ENCODE assay signal across 1 cellular context in the genomic region with DNA sequence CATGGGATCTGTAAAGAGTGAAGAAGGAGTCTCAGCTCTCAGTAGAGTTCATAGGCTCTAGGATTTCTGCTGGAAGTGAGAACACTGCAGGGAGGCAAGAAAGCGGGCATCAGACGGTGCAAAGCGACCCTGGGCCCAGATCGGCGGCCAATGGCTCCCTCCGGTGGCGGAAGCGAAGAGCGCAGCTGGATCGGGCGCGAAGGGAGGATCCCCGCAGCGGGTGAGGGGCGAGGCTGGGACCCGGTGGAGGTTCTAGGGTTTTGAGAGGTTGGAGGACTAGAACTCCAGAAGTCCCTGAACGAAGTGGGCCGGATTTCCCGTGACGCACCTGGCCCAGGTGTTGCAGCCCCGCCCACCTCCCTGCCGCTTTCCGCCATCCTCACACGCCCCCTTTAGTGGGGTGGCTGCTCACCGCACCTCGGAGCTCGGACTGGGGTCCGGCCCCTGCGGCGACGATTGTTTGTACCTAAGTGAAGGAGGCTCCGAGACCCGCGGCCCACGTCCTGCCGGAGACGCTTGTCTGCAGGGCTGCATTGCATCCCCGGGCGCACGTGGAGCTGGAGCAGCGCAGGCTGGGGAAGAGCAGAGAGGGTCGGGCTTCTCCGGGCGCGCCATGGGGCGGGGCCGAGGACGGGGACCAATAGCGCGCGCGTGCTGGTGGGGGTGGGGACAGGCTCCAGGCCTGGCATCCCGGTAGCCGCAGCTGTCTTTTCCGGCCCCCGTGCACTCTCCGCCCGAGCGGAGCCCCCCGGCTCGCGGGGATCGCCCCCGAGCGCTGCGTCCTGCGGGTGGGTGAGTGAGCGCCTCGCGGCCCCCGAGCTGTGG.
TF ChIP-seq lines count a peak whose summit lies in the region.

SLC12A9 (plus strand) TSS at position 666 of the 825 bp plus-strand sequence. CDS start 1,485 bp downstream, outside the sequence.

TF ChIP-seq in HepG2, 621 proteins besides CTCF, POLR2A, EP300 and RAD21 (continued from another document and continues in another):
- 0 out of 2 replicates have a peak, but pooled peaks have one; percentile 35 for TF ChIP-seq E2F1 (CRISPR knock-in tag; IDR thresholded peaks at IDR 0.05)
- peak; percentile 38; the same call in 1 of the 2 replicates for TF ChIP-seq ZNF143 (CRISPR knock-in tag; IDR thresholded peaks at IDR 0.05)
- no peak for TF ChIP-seq ZNF276 (CRISPR knock-in tag; IDR thresholded peaks at IDR 0.05; ENCODE audit: low read depth)
- TF ChIP-seq TFDP2 (CRISPR knock-in tag; IDR thresholded peaks at IDR 0.05) = no peak; the same call in 1 of the 2 replicates
- TF ChIP-seq PHB2 (IDR thresholded peaks at IDR 0.05; ENCODE audit: partially characterized antibody) = no peak
- no peak for TF ChIP-seq ZBTB26 (CRISPR knock-in tag; IDR thresholded peaks at IDR 0.05; ENCODE audit: borderline replicate concordance)
- TF ChIP-seq, protein P1, sequence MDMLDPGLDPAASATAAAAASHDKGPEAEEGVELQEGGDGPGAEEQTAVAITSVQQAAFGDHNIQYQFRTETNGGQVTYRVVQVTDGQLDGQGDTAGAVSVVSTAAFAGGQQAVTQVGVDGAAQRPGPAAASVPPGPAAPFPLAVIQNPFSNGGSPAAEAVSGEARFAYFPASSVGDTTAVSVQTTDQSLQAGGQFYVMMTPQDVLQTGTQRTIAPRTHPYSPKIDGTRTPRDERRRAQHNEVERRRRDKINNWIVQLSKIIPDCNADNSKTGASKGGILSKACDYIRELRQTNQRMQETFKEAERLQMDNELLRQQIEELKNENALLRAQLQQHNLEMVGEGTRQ (IDR thresholded peaks at IDR 0.05; ENCODE audit: low read depth, low read length) = no peak; the same call in 1 of the 2 replicates
- TF ChIP-seq, protein P1 (CRISPR knock-in tag; IDR thresholded peaks at IDR 0.05; ENCODE audit: borderline replicate concordance) = peak; percentile 47; the same call in 1 of the 2 replicates
- TF ChIP-seq, protein P2, sequence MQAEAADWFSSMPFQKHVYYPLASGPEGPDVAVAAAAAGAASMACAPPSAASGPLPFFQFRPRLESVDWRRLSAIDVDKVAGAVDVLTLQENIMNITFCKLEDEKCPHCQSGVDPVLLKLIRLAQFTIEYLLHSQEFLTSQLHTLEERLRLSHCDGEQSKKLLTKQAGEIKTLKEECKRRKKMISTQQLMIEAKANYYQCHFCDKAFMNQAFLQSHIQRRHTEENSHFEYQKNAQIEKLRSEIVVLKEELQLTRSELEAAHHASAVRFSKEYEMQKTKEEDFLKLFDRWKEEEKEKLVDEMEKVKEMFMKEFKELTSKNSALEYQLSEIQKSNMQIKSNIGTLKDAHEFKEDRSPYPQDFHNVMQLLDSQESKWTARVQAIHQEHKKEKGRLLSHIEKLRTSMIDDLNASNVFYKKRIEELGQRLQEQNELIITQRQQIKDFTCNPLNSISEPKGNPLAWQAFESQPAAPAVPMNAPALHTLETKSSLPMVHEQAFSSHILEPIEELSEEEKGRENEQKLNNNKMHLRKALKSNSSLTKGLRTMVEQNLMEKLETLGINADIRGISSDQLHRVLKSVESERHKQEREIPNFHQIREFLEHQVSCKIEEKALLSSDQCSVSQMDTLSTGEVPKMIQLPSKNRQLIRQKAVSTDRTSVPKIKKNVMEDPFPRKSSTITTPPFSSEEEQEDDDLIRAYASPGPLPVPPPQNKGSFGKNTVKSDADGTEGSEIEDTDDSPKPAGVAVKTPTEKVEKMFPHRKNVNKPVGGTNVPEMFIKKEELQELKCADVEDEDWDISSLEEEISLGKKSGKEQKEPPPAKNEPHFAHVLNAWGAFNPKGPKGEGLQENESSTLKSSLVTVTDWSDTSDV (CRISPR knock-in tag; IDR thresholded peaks at IDR 0.05) = no peak
- no peak for TF ChIP-seq NFIB (CRISPR knock-in tag; IDR thresholded peaks at IDR 0.05; ENCODE audit: borderline replicate concordance)
- TF ChIP-seq ZNF550 (CRISPR knock-in tag; IDR thresholded peaks at IDR 0.05; ENCODE audit: borderline replicate concordance) = no peak
- TF ChIP-seq, protein P3, sequence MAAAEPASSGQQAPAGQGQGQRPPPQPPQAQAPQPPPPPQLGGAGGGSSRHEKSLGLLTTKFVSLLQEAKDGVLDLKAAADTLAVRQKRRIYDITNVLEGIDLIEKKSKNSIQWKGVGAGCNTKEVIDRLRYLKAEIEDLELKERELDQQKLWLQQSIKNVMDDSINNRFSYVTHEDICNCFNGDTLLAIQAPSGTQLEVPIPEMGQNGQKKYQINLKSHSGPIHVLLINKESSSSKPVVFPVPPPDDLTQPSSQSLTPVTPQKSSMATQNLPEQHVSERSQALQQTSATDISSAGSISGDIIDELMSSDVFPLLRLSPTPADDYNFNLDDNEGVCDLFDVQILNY (CRISPR knock-in tag; conservative IDR thresholded peaks at IDR 0.05) = no peak
- TF ChIP-seq HOXA5 (CRISPR knock-in tag; IDR thresholded peaks at IDR 0.05) = peak; percentile 30; the same call in 1 of the 2 replicates
- no peak for TF ChIP-seq ZNF17 (CRISPR knock-in tag; IDR thresholded peaks at IDR 0.05)
- TF ChIP-seq, protein P4, sequence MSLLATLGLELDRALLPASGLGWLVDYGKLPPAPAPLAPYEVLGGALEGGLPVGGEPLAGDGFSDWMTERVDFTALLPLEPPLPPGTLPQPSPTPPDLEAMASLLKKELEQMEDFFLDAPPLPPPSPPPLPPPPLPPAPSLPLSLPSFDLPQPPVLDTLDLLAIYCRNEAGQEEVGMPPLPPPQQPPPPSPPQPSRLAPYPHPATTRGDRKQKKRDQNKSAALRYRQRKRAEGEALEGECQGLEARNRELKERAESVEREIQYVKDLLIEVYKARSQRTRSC (CRISPR knock-in tag; IDR thresholded peaks at IDR 0.05; ENCODE audit: low read depth) = no peak
- TF ChIP-seq ZNF501 (CRISPR knock-in tag; IDR thresholded peaks at IDR 0.05) = peak; percentile 84
- no peak for TF ChIP-seq ZNF446 (CRISPR knock-in tag; IDR thresholded peaks at IDR 0.05)
- no peak; the same call in 1 of the 2 replicates for TF ChIP-seq TMF1 (CRISPR knock-in tag; IDR thresholded peaks at IDR 0.05; ENCODE audit: low read depth)
- TF ChIP-seq ZNF790 (CRISPR knock-in tag; IDR thresholded peaks at IDR 0.05; ENCODE audit: borderline replicate concordance) = no peak
- TF ChIP-seq, protein P5, sequence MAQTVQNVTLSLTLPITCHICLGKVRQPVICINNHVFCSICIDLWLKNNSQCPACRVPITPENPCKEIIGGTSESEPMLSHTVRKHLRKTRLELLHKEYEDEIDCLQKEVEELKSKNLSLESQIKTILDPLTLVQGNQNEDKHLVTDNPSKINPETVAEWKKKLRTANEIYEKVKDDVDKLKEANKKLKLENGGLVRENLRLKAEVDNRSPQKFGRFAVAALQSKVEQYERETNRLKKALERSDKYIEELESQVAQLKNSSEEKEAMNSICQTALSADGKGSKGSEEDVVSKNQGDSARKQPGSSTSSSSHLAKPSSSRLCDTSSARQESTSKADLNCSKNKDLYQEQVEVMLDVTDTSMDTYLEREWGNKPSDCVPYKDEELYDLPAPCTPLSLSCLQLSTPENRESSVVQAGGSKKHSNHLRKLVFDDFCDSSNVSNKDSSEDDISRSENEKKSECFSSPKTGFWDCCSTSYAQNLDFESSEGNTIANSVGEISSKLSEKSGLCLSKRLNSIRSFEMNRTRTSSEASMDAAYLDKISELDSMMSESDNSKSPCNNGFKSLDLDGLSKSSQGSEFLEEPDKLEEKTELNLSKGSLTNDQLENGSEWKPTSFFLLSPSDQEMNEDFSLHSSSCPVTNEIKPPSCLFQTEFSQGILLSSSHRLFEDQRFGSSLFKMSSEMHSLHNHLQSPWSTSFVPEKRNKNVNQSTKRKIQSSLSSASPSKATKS (CRISPR knock-in tag; IDR thresholded peaks at IDR 0.05) = no peak
- TF ChIP-seq ZNF530 (CRISPR knock-in tag; IDR thresholded peaks at IDR 0.05; ENCODE audit: low read depth) = no peak
- TF ChIP-seq CENPX (CRISPR knock-in tag; IDR thresholded peaks at IDR 0.05) = no peak
- TF ChIP-seq ZNF562 (CRISPR knock-in tag; IDR thresholded peaks at IDR 0.05; ENCODE audit: borderline replicate concordance) = no peak
- no peak for TF ChIP-seq ADNP (CRISPR knock-in tag; IDR thresholded peaks at IDR 0.05)
- TF ChIP-seq FLYWCH1 (CRISPR knock-in tag; IDR thresholded peaks at IDR 0.05) = no peak
- TF ChIP-seq GMEB1 (CRISPR knock-in tag; IDR thresholded peaks at IDR 0.05; ENCODE audit: borderline replicate concordance) = no peak; the same call in 1 of the 2 replicates
- TF ChIP-seq MTA1 (CRISPR knock-in tag; IDR thresholded peaks at IDR 0.05; ENCODE audit: borderline replicate concordance) = no peak
- no peak for TF ChIP-seq RELA (CRISPR knock-in tag; IDR thresholded peaks at IDR 0.05)
- peak; percentile 6; the same call in 1 of the 2 replicates for TF ChIP-seq RXRB (CRISPR knock-in tag; IDR thresholded peaks at IDR 0.05; ENCODE audit: borderline replicate concordance)
- no peak for TF ChIP-seq SNAI1 (CRISPR knock-in tag; IDR thresholded peaks at IDR 0.05; ENCODE audit: borderline replicate concordance)
- no peak; the same call in 1 of the 2 replicates for TF ChIP-seq ZNF543 (CRISPR knock-in tag; IDR thresholded peaks at IDR 0.05)
- no peak for TF ChIP-seq GTF2F1 (IDR thresholded peaks at IDR 0.05; ENCODE audit: low read length)
- no peak for TF ChIP-seq ZNF660 (CRISPR knock-in tag; IDR thresholded peaks at IDR 0.05; ENCODE audit: borderline replicate concordance, low read depth)
- TF ChIP-seq, protein P6, sequence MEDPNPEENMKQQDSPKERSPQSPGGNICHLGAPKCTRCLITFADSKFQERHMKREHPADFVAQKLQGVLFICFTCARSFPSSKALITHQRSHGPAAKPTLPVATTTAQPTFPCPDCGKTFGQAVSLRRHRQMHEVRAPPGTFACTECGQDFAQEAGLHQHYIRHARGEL (CRISPR knock-in tag; IDR thresholded peaks at IDR 0.05) = no peak
